ENCODE assay signal across 1 cellular context in the genomic region with DNA sequence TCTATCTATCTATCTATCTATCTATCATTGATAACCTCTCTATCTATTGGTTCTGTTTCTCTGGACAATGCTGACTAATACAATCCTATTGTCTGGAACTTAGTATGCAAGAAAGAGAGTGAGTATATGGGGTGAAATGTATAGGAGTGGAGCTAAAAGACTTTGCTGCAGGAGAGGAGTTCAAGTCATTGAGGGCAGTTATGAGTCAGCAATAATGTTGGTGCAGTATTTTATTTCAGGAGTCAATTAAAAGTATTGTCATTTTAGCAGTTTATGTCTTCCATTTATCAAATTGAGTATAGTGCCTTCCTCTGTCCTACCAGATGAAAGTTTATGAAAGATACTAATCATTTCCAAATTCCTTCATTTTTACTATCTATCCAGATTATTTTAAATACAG.
TF ChIP-seq lines count a peak whose summit lies in the region.

No MANE protein-coding gene starts in this region.

TF ChIP-seq in IMR-90, 13 proteins besides CTCF, POLR2A, EP300 and RAD21 (continued from another document):
- TF ChIP-seq CEBPB (IDR thresholded peaks at IDR 0.05; ENCODE audit: low read depth, low read length) (no peak), MAFK (IDR thresholded peaks at IDR 0.05; ENCODE audit: low read depth, low read length) (peak; percentile 68), CHD1 (IDR thresholded peaks at IDR 0.05; ENCODE audit: low read depth, low read length) (no peak)
